Comparison of ENCODE assay signal across 10 cellular contexts in the genomic region with DNA sequence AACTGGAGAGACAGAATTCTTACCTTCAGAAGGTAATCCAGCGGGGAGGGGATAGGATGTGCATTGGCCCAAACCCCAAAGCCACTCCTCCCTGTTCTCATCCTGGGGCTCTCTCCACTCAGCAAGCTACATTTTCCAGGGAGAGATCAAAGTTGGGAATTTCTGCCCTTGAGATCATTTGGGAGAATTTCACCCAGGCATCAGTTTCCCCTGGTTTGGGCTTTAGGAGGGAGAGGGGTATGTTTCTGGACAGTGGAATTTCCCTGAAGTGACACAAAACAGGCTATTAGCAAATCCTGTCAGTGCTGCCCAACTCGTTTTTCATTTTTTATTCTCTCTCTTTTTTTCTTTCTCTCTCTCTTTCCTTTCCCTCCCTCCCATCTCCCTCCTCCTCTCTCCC. TPM values are rescaled to one million over a fixed set of nuclear protein-coding genes. Genes with fewer than 3 reads are reported as not detected.
DNase-seq lines count a peak whose midpoint lies in the region; ATAC-seq and TF ChIP-seq lines count a peak whose summit lies in the region.
"Had no signal": no experiment of that assay in that cellular context is flagged by ENCODE, and none has a peak within 500 bp of the region (broad histone marks: within the 10 kb centered on the region; RNA-seq: fewer than 3 reads in every experiment).

No MANE protein-coding gene starts in this region.

- DNase-seq in GM23338 (ENCODE audit: low spot score) (peak; percentile 54), T-helper 9 cell (no peak), posterior vena cava (ENCODE audit: low spot score) (no peak)
- DNase-seq in activated CD8-positive, alpha-beta memory T cell treated with anti-CD3 and anti-CD28 coated beads, Interleukin-2, amount 50 U/mL, for 4 hours = no peak
- DNase-seq: foreskin keratinocyte; stimulated activated CD4-positive, alpha-beta T cell treated with anti-CD3 and anti-CD28 coated beads, Interleukin-4, amount 100 ng/mL, for 1 hour had no signal

- H2AFZ ChIP-seq in GM23338 = no peak overlapping the region

- H3K4me3 Mint-ChIP-seq in GM23338 = no peak overlapping the region

- H3K4me3 ChIP-seq in GM23338 (peak overlapping the region; percentile 14), iPS-18a (ENCODE audit: low read length) (no peak overlapping the region), skin epidermis (no peak overlapping the region)

- no peak for TF ChIP-seq CTCF in GM23338 (conservative IDR thresholded peaks at IDR 0.05; ENCODE audit: low read depth in 2 of 2)

- WGBS in adipose tissue, 3 donors = 36 to 57% (median 44%) methylated on average over 2 of the region's 2 CpGs

- H3K9ac ChIP-seq in iPS-18a (ENCODE audit: low read length) = no peak overlapping the region

- no peaks in the 10 kb centered on the region for H3K27me3 ChIP-seq in GM23338 (ENCODE audit: insufficient read depth)
- H3K27me3 ChIP-seq in iPS-18a (ENCODE audit: control insufficient read depth, insufficient read depth, low read length) = no peaks in the 10 kb centered on the region
- H3K27me3 ChIP-seq: foreskin keratinocyte had no signal

- H3K79me2 ChIP-seq in GM23338 (replicated peaks; ENCODE audit: insufficient read depth) = 0 out of 2 replicates have a peak, but pooled peaks cover 4% of the 10 kb centered on the region

- peak overlapping the region; percentile 61 for H3K4me2 ChIP-seq in GM23338

- H3K27me3 Mint-ChIP-seq in GM23338 (ENCODE audit: insufficient read depth, low read depth, poor library complexity) = peaks cover 13% of the 10 kb centered on the region

- no peaks in the 10 kb centered on the region for H3K9me3 ChIP-seq in iPS-18a (ENCODE audit: control insufficient read depth, low read depth, low read length)

- H3K27ac ChIP-seq in GM23338 (ENCODE audit: low read depth) = peak overlapping the region; percentile 84
- H3K27ac ChIP-seq in adipose tissue (ENCODE audit: low read depth, low read length) = peak overlapping the region; percentile 6
- peak overlapping the region; percentile 47 for H3K27ac ChIP-seq in iPS-18a (ENCODE audit: low read length)
- H3K27ac ChIP-seq in skin epidermis = peak overlapping the region in 20 of 21 experiments; percentile 37 to 90 (median 65)

- H3K27ac Mint-ChIP-seq in GM23338 = 0 out of 2 replicates have a peak overlapping the region, but pooled peaks have one; percentile 28

- H3K36me3 ChIP-seq in GM23338 (ENCODE audit: insufficient read depth) (no peaks in the 10 kb centered on the region), iPS-18a (ENCODE audit: control insufficient read depth, low read depth, low read length) (peaks cover 4% of the 10 kb centered on the region)

- no peaks in the 10 kb centered on the region for H4K20me1 ChIP-seq in GM23338 (replicated peaks; ENCODE audit: insufficient read depth)

- H3K4me1 Mint-ChIP-seq in GM23338 = peaks cover 56% of the 10 kb centered on the region

- ATAC-seq in GM23338 (peak; percentile 51), HG02610 (IDR thresholded peaks at IDR 0.05; ENCODE audit: unreplicated experiment) (no peak)
- ATAC-seq: foreskin keratinocyte had no signal

- peaks cover 5% of the 10 kb centered on the region; the same call in 2 of the 3 replicates for H3K9me3 Mint-ChIP-seq in GM23338

- H3K36me3 Mint-ChIP-seq in GM23338 (ENCODE audit: low read depth) = peaks cover 23% of the 10 kb centered on the region

- H3K4me1 ChIP-seq in GM23338 (ENCODE audit: insufficient read depth) (peaks cover 38% of the 10 kb centered on the region), iPS-18a (ENCODE audit: control insufficient read depth, low read depth, low read length) (peaks cover 47% of the 10 kb centered on the region)

- peaks cover 20% of the 10 kb centered on the region for H3F3A ChIP-seq in GM23338 (replicated peaks; ENCODE audit: low read depth)

- no peaks in the 10 kb centered on the region; the same call in 1 of the 2 replicates for H3K9me2 ChIP-seq in GM23338 (ENCODE audit: insufficient read depth)

- intact Hi-C loops in posterior vena cava (cut with DNase I) = no loop called here

TF ChIP-seq in GM23338, 12 proteins besides CTCF, POLR2A, EP300 and RAD21 (continues in another document):
- TF ChIP-seq, protein P1, sequence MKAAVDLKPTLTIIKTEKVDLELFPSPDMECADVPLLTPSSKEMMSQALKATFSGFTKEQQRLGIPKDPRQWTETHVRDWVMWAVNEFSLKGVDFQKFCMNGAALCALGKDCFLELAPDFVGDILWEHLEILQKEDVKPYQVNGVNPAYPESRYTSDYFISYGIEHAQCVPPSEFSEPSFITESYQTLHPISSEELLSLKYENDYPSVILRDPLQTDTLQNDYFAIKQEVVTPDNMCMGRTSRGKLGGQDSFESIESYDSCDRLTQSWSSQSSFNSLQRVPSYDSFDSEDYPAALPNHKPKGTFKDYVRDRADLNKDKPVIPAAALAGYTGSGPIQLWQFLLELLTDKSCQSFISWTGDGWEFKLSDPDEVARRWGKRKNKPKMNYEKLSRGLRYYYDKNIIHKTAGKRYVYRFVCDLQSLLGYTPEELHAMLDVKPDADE (IDR thresholded peaks at IDR 0.05) = no peak
- TF ChIP-seq STAT1 (IDR thresholded peaks at IDR 0.05; ENCODE audit: unreplicated experiment) = no peak
- no peak for TF ChIP-seq ZNF114 (CRISPR knock-in tag; IDR thresholded peaks at IDR 0.05)
- TF ChIP-seq CREB1 (CRISPR knock-in tag; IDR thresholded peaks at IDR 0.05; ENCODE audit: low read depth) = no peak
- no peak for TF ChIP-seq ZNF331 (CRISPR knock-in tag; IDR thresholded peaks at IDR 0.05; ENCODE audit: low read depth)
- no peak for TF ChIP-seq NANOG (IDR thresholded peaks at IDR 0.05; ENCODE audit: borderline replicate concordance)
- TF ChIP-seq EZH2 (IDR thresholded peaks at IDR 0.05; ENCODE audit: low read depth, unreplicated experiment) = no peak
- TF ChIP-seq JUNB (IDR thresholded peaks at IDR 0.05; ENCODE audit: unreplicated experiment) = no peak
- TF ChIP-seq EZH2phosphoT487 (IDR thresholded peaks at IDR 0.05; ENCODE audit: unreplicated experiment) = no peak
- TF ChIP-seq REST (IDR thresholded peaks at IDR 0.05; ENCODE audit: unreplicated experiment) = no peak

RNA-seq across cellular contexts. Expression of gene CYP17A1, which starts 35.7 kb away (rescaled TPM):
- total RNA-seq in GM23338 (2014; rRNA removed; shearing (Covaris generic)) = not detected in 2 replicates
- polyA plus RNA-seq in GM23338 (2016; fragmentation: Nextera tagmentation; extraction: Ambion mirVana) (not detected in 2 replicates), adipose tissue (1 to 10 TPM in 1 of 3 donors, under 1 TPM in 2; 0.34 to 2.4 (median 0.46) TPM)
- total RNA-seq in posterior vena cava = 1 to 10 TPM in 1 of 2 donors, not detected in 1; 1.6 TPM
- total RNA-seq: foreskin keratinocyte had no signal
- polyA plus RNA-seq: foreskin keratinocyte had no signal

RNA-seq across cellular contexts. Expression of gene BORCS7, which starts 52.6 kb away (rescaled TPM):
- 5.6 and 6.0 TPM in 2 replicates for total RNA-seq in GM23338 (2014; rRNA removed; shearing (Covaris generic))
- polyA plus RNA-seq in GM23338 (2016; fragmentation: Nextera tagmentation; extraction: Ambion mirVana) = 7.8 and 9.0 TPM in 2 replicates
- 10 to 100 TPM; 21.4 to 37.8 (median 28.0) TPM for polyA plus RNA-seq in adipose tissue
- 10 to 100 TPM; 17.1 to 20.0 TPM for total RNA-seq in posterior vena cava

RNA-seq across cellular contexts. Expression of gene WBP1L, which starts 57.7 kb away (rescaled TPM):
- total RNA-seq in GM23338 (2014; rRNA removed; shearing (Covaris generic)) = 48.5 and 55.7 TPM in 2 replicates
- polyA plus RNA-seq in GM23338 (2016; fragmentation: Nextera tagmentation; extraction: Ambion mirVana) (5.1 and 7.0 TPM in 2 replicates), adipose tissue (10 to 100 TPM; 13.4 to 64.1 (median 36.3) TPM)
- total RNA-seq in posterior vena cava = 10 to 100 TPM; 61.4 to 62.7 TPM

Comparison
In these comparisons a context has a peak if more than half of its experiments do, and no peak if none do; other contexts are left out.
1. H3K27ac ChIP-seq: peak in every context shown above with its lines; median percentile 84 in GM23338; 65 in skin epidermis; 47 in iPS-18a; 6 in adipose tissue.